ENCODE assay signal across 43 cellular contexts in genomic region chr1:153308540-153308939, GRCh38. TPM values are rescaled to one million over a fixed set of nuclear protein-coding genes. Genes with fewer than 3 reads are reported as not detected.
"Had no signal": no experiment of that assay in that cellular context is flagged by ENCODE, and none has a peak within 500 bp of the region (broad histone marks: within the 10 kb centered on the region; RNA-seq: fewer than 3 reads in every experiment).

No MANE protein-coding gene starts in this region.

- DNase-seq: activated effector memory CD4-positive, alpha-beta T cell treated with anti-CD3 and anti-CD28 coated beads, Interleukin-2, amount 50 U/mL, for 16 hours; activated effector memory CD4-positive, alpha-beta T cell treated with Interleukin-2 at 50 U/mL for 16 hours; activated gamma-delta T cell; activated gamma-delta T cell treated with Interleukin-2 at 50 U/mL for 16 hours; activated naive CD4-positive, alpha-beta T cell; activated naive CD4-positive, alpha-beta T cell treated with anti-CD3 and anti-CD28 coated beads for 36 hours; activated naive CD4-positive, alpha-beta T cell treated with anti-CD3 and anti-CD28 coated beads, Interleukin-2, amount 10 ng/mL, durations not matched to agents 7 days and 5 days; activated naive CD4-positive, alpha-beta T cell treated with anti-CD3 and anti-CD28 coated beads, Interleukin-2, amount 50 U/mL, for 16 hours; activated naive CD4-positive, alpha-beta T cell treated with Interleukin-2 at 50 U/mL for 16 hours; activated naive CD8-positive, alpha-beta T cell treated with anti-CD3 and anti-CD28 coated beads for 36 hours; activated naive CD8-positive, alpha-beta T cell treated with anti-CD3 and anti-CD28 coated beads, Interleukin-2, amount 10 ng/mL, durations not matched to agents 7 days and 5 days; activated naive CD8-positive, alpha-beta T cell treated with anti-CD3 and anti-CD28 coated beads, Interleukin-2, amount 50 U/mL, for 24 hours; activated T-cell treated with anti-CD3 and anti-CD28 coated beads for 4 hours; activated T-cell treated with anti-CD3 and anti-CD28 coated beads, Interleukin-2, amount 50 U/mL, for 1 hour; activated T-cell treated with anti-CD3 and anti-CD28 coated beads, Interleukin-2, amount 50 U/mL, for 24 hours; activated T-cell treated with anti-CD3 and anti-CD28 coated beads, Interleukin-2, amount 50 U/mL, for 4 hours; activated T-cell treated with anti-CD3 and anti-CD28 coated beads, Interleukin-2, amount 50 U/mL, for 48 hours; activated T-cell treated with anti-CD3 and anti-CD28 coated beads, Interleukin-2, amount 50 U/mL, for 72 hours; adrenal gland; amniotic stem cell; amygdala; anterior cingulate cortex; aorta; body of pancreas; brain microvascular endothelial cell; caudate nucleus; central memory CD4-positive, alpha-beta T cell; cerebellar nuclear complex had no signal

- H3K36me3 ChIP-seq: adrenal gland, ascending aorta, brain microvascular endothelial cell, breast epithelium, cardiac muscle cell had no signal

- H3K9me3 Mint-ChIP-seq: activated naive CD4-positive, alpha-beta T cell treated with anti-CD3 and anti-CD28 coated beads for 36 hours; activated naive CD4-positive, alpha-beta T cell treated with anti-CD3 and anti-CD28 coated beads, Interleukin-2, amount 10 ng/mL, durations not matched to agents 7 days and 5 days; activated naive CD4-positive, alpha-beta T cell treated with anti-CD3 and anti-CD28 coated beads, Interleukin-2, amount 50 U/mL, for 24 hours; activated naive CD4-positive, alpha-beta T cell treated with anti-CD3 and anti-CD28 coated beads, Interleukin-2, amount 50 U/mL, for 72 hours; activated naive CD8-positive, alpha-beta T cell treated with anti-CD3 and anti-CD28 coated beads for 36 hours; activated naive CD8-positive, alpha-beta T cell treated with anti-CD3 and anti-CD28 coated beads, Interleukin-2, amount 10 ng/mL, durations not matched to agents 7 days and 5 days; activated naive CD8-positive, alpha-beta T cell treated with anti-CD3 and anti-CD28 coated beads, Interleukin-2, amount 50 U/mL, for 24 hours; activated T-cell treated with anti-CD3 and anti-CD28 coated beads, Interleukin-2, amount 50 U/mL, for 24 hours; activated T-cell treated with anti-CD3 and anti-CD28 coated beads, Interleukin-2, amount 50 U/mL, for 4 hours; activated T-cell treated with anti-CD3 and anti-CD28 coated beads, Interleukin-2, amount 50 U/mL, for 72 hours; activated T-helper 1 cell treated with anti-CD3 and anti-CD28 coated beads, Interleukin-12 subunit alpha, Interleukin-12 subunit beta, Interleukin-2, Interleukin-4 antibody, amounts not matched to agents 30 ng/mL and 10 ng/mL and 1 ng/mL, durations not matched to agents 14 hours and 24 hours and 36 hours; activated T-helper 17 cell treated with anti-CD3 and anti-CD28 coated beads, Interleukin-2, amount 50 U/mL, for 72 hours; activated T-helper 2 cell treated with anti-CD3 and anti-CD28 coated beads, Interferon-gamma antibody, Interleukin-2, Interleukin-4, amounts not matched to agents 10 μg/mL and 5 μg/mL and 100 μg/mL, durations not matched to agents 14 hours and 24 hours and 36 hours; central memory CD8-positive, alpha-beta T cell had no signal

- H3K4me3 ChIP-seq: adrenal gland, ascending aorta, body of pancreas, breast epithelium, cardiac muscle cell had no signal

- H3K27ac ChIP-seq: adrenal gland, ascending aorta, body of pancreas, brain microvascular endothelial cell, breast epithelium, cardiac muscle cell had no signal

- H3K27ac Mint-ChIP-seq: activated naive CD4-positive, alpha-beta T cell treated with anti-CD3 and anti-CD28 coated beads for 36 hours; activated naive CD4-positive, alpha-beta T cell treated with anti-CD3 and anti-CD28 coated beads, Interleukin-2, amount 10 ng/mL, durations not matched to agents 7 days and 5 days; activated naive CD4-positive, alpha-beta T cell treated with anti-CD3 and anti-CD28 coated beads, Interleukin-2, amount 50 U/mL, for 24 hours; activated naive CD8-positive, alpha-beta T cell; activated naive CD8-positive, alpha-beta T cell treated with anti-CD3 and anti-CD28 coated beads for 36 hours; activated naive CD8-positive, alpha-beta T cell treated with anti-CD3 and anti-CD28 coated beads, Interleukin-2, amount 10 ng/mL, durations not matched to agents 7 days and 5 days; activated naive CD8-positive, alpha-beta T cell treated with anti-CD3 and anti-CD28 coated beads, Interleukin-2, amount 50 U/mL, for 24 hours; activated T-cell treated with anti-CD3 and anti-CD28 coated beads, Interleukin-2, amount 50 U/mL, for 24 hours; activated T-cell treated with anti-CD3 and anti-CD28 coated beads, Interleukin-2, amount 50 U/mL, for 72 hours; activated T-helper 1 cell treated with anti-CD3 and anti-CD28 coated beads, Interleukin-12 subunit alpha, Interleukin-12 subunit beta, Interleukin-2, Interleukin-4 antibody, amounts not matched to agents 30 ng/mL and 10 ng/mL and 1 ng/mL, durations not matched to agents 14 hours and 24 hours and 36 hours; activated T-helper 17 cell treated with anti-CD3 and anti-CD28 coated beads, Interleukin-2, amount 50 U/mL, for 72 hours; activated T-helper 2 cell treated with anti-CD3 and anti-CD28 coated beads, Interferon-gamma antibody, Interleukin-2, Interleukin-4, amounts not matched to agents 10 μg/mL and 5 μg/mL and 100 μg/mL, durations not matched to agents 14 hours and 24 hours and 36 hours; brain had no signal

- H3K4me3 Mint-ChIP-seq: activated naive CD4-positive, alpha-beta T cell treated with anti-CD3 and anti-CD28 coated beads for 36 hours; activated naive CD4-positive, alpha-beta T cell treated with anti-CD3 and anti-CD28 coated beads, Interleukin-2, amount 10 ng/mL, durations not matched to agents 7 days and 5 days; activated naive CD4-positive, alpha-beta T cell treated with anti-CD3 and anti-CD28 coated beads, Interleukin-2, amount 50 U/mL, for 24 hours; activated naive CD8-positive, alpha-beta T cell; activated naive CD8-positive, alpha-beta T cell treated with anti-CD3 and anti-CD28 coated beads for 36 hours; activated naive CD8-positive, alpha-beta T cell treated with anti-CD3 and anti-CD28 coated beads, Interleukin-2, amount 10 ng/mL, durations not matched to agents 7 days and 5 days; activated naive CD8-positive, alpha-beta T cell treated with anti-CD3 and anti-CD28 coated beads, Interleukin-2, amount 50 U/mL, for 24 hours; activated T-cell treated with anti-CD3 and anti-CD28 coated beads, Interleukin-2, amount 50 U/mL, for 24 hours; activated T-cell treated with anti-CD3 and anti-CD28 coated beads, Interleukin-2, amount 50 U/mL, for 4 hours; activated T-cell treated with anti-CD3 and anti-CD28 coated beads, Interleukin-2, amount 50 U/mL, for 72 hours; activated T-helper 1 cell treated with anti-CD3 and anti-CD28 coated beads, Interleukin-12 subunit alpha, Interleukin-12 subunit beta, Interleukin-2, Interleukin-4 antibody, amounts not matched to agents 30 ng/mL and 10 ng/mL and 1 ng/mL, durations not matched to agents 14 hours and 24 hours and 36 hours; activated T-helper 17 cell treated with anti-CD3 and anti-CD28 coated beads, Interleukin-2, amount 50 U/mL, for 72 hours; brain; central memory CD8-positive, alpha-beta T cell had no signal

- H3K4me1 ChIP-seq: adrenal gland, ascending aorta, body of pancreas, breast epithelium had no signal

- H3K4me1 Mint-ChIP-seq: activated naive CD4-positive, alpha-beta T cell treated with anti-CD3 and anti-CD28 coated beads, Interleukin-2, amount 10 ng/mL, durations not matched to agents 7 days and 5 days; activated naive CD4-positive, alpha-beta T cell treated with anti-CD3 and anti-CD28 coated beads, Interleukin-2, amount 50 U/mL, for 24 hours; activated naive CD8-positive, alpha-beta T cell treated with anti-CD3 and anti-CD28 coated beads for 36 hours; activated naive CD8-positive, alpha-beta T cell treated with anti-CD3 and anti-CD28 coated beads, Interleukin-2, amount 10 ng/mL, durations not matched to agents 7 days and 5 days; activated naive CD8-positive, alpha-beta T cell treated with anti-CD3 and anti-CD28 coated beads, Interleukin-2, amount 50 U/mL, for 24 hours; activated T-helper 17 cell treated with anti-CD3 and anti-CD28 coated beads, Interleukin-2, amount 50 U/mL, for 72 hours; brain; central memory CD8-positive, alpha-beta T cell had no signal

- H3K9me3 ChIP-seq: adrenal gland, ascending aorta, body of pancreas, breast epithelium had no signal

- H3K27me3 ChIP-seq: ascending aorta, body of pancreas, brain microvascular endothelial cell, breast epithelium had no signal

- H3K27me3 Mint-ChIP-seq: activated naive CD8-positive, alpha-beta T cell treated with anti-CD3 and anti-CD28 coated beads for 36 hours had no signal

- ATAC-seq: activated naive CD4-positive, alpha-beta T cell treated with anti-CD3 and anti-CD28 coated beads, Interleukin-2, amount 50 U/mL, for 72 hours; activated naive CD8-positive, alpha-beta T cell treated with anti-CD3 and anti-CD28 coated beads, Interleukin-2, amount 50 U/mL, for 24 hours; activated T-cell treated with anti-CD3 and anti-CD28 coated beads, Interleukin-2, amount 50 U/mL, for 4 hours; activated T-cell treated with anti-CD3 and anti-CD28 coated beads, Interleukin-2, amount 50 U/mL, for 72 hours; activated T-helper 17 cell treated with anti-CD3 and anti-CD28 coated beads, Interleukin-2, amount 50 U/mL, for 72 hours; body of pancreas had no signal

- H3K36me3 Mint-ChIP-seq: activated naive CD4-positive, alpha-beta T cell treated with anti-CD3 and anti-CD28 coated beads, Interleukin-2, amount 10 ng/mL, durations not matched to agents 7 days and 5 days; activated naive CD4-positive, alpha-beta T cell treated with anti-CD3 and anti-CD28 coated beads, Interleukin-2, amount 50 U/mL, for 24 hours; activated naive CD4-positive, alpha-beta T cell treated with anti-CD3 and anti-CD28 coated beads, Interleukin-2, amount 50 U/mL, for 72 hours; activated naive CD8-positive, alpha-beta T cell; activated naive CD8-positive, alpha-beta T cell treated with anti-CD3 and anti-CD28 coated beads for 36 hours; activated naive CD8-positive, alpha-beta T cell treated with anti-CD3 and anti-CD28 coated beads, Interleukin-2, amount 10 ng/mL, durations not matched to agents 7 days and 5 days; brain had no signal

RNA-seq across cellular contexts. Expression of gene PGLYRP3, which starts 4.2 kb away (rescaled TPM):
- total RNA-seq: activated naive CD4-positive, alpha-beta T cell treated with anti-CD3 and anti-CD28 coated beads for 36 hours; activated naive CD4-positive, alpha-beta T cell treated with anti-CD3 and anti-CD28 coated beads, Interleukin-2, amount 50 U/mL, for 72 hours; activated naive CD8-positive, alpha-beta T cell treated with anti-CD3 and anti-CD28 coated beads for 36 hours; activated naive CD8-positive, alpha-beta T cell treated with anti-CD3 and anti-CD28 coated beads, Interleukin-2, amount 10 ng/mL, durations not matched to agents 7 days and 5 days; activated T-cell treated with anti-CD3 and anti-CD28 coated beads, Interleukin-2, amount 50 U/mL, for 4 hours; activated T-cell treated with anti-CD3 and anti-CD28 coated beads, Interleukin-2, amount 50 U/mL, for 72 hours; activated T-helper 1 cell treated with anti-CD3 and anti-CD28 coated beads, Interleukin-12 subunit alpha, Interleukin-12 subunit beta, Interleukin-2, Interleukin-4 antibody, amounts not matched to agents 30 ng/mL and 10 ng/mL and 1 ng/mL, durations not matched to agents 14 hours and 24 hours and 36 hours; activated T-helper 17 cell treated with anti-CD3 and anti-CD28 coated beads, Interleukin-2, amount 50 U/mL, for 72 hours; activated T-helper 2 cell treated with anti-CD3 and anti-CD28 coated beads, Interferon-gamma antibody, Interleukin-2, Interleukin-4, amounts not matched to agents 10 μg/mL and 5 μg/mL and 100 μg/mL, durations not matched to agents 14 hours and 24 hours and 36 hours; adrenal gland; aorta; ascending aorta; astrocyte; body of pancreas; breast epithelium; cardiac muscle cell; cardiac septum had no signal
- polyA plus RNA-seq: adipose tissue, adrenal gland, aorta, cardiac muscle cell had no signal

RNA-seq across cellular contexts. Expression of gene PGLYRP4, which starts 40.1 kb away (rescaled TPM):
- total RNA-seq: activated naive CD4-positive, alpha-beta T cell treated with anti-CD3 and anti-CD28 coated beads for 36 hours; activated naive CD4-positive, alpha-beta T cell treated with anti-CD3 and anti-CD28 coated beads, Interleukin-2, amount 50 U/mL, for 72 hours; activated naive CD8-positive, alpha-beta T cell treated with anti-CD3 and anti-CD28 coated beads for 36 hours; activated naive CD8-positive, alpha-beta T cell treated with anti-CD3 and anti-CD28 coated beads, Interleukin-2, amount 10 ng/mL, durations not matched to agents 7 days and 5 days; activated T-cell treated with anti-CD3 and anti-CD28 coated beads, Interleukin-2, amount 50 U/mL, for 4 hours; activated T-helper 1 cell treated with anti-CD3 and anti-CD28 coated beads, Interleukin-12 subunit alpha, Interleukin-12 subunit beta, Interleukin-2, Interleukin-4 antibody, amounts not matched to agents 30 ng/mL and 10 ng/mL and 1 ng/mL, durations not matched to agents 14 hours and 24 hours and 36 hours; activated T-helper 2 cell treated with anti-CD3 and anti-CD28 coated beads, Interferon-gamma antibody, Interleukin-2, Interleukin-4, amounts not matched to agents 10 μg/mL and 5 μg/mL and 100 μg/mL, durations not matched to agents 14 hours and 24 hours and 36 hours; adrenal gland; aorta; ascending aorta; astrocyte; body of pancreas; breast epithelium; bronchial epithelial cell; cardiac muscle cell; cardiac septum had no signal
- polyA plus RNA-seq: adipose tissue, adrenal gland, aorta had no signal

RNA-seq across cellular contexts. Expression of gene LORICRIN, which starts 49.1 kb away (rescaled TPM):
- total RNA-seq: activated naive CD4-positive, alpha-beta T cell treated with anti-CD3 and anti-CD28 coated beads for 36 hours; activated naive CD4-positive, alpha-beta T cell treated with anti-CD3 and anti-CD28 coated beads, Interleukin-2, amount 50 U/mL, for 72 hours; activated naive CD8-positive, alpha-beta T cell treated with anti-CD3 and anti-CD28 coated beads for 36 hours; activated naive CD8-positive, alpha-beta T cell treated with anti-CD3 and anti-CD28 coated beads, Interleukin-2, amount 10 ng/mL, durations not matched to agents 7 days and 5 days; activated T-cell treated with anti-CD3 and anti-CD28 coated beads, Interleukin-2, amount 50 U/mL, for 4 hours; activated T-helper 1 cell treated with anti-CD3 and anti-CD28 coated beads, Interleukin-12 subunit alpha, Interleukin-12 subunit beta, Interleukin-2, Interleukin-4 antibody, amounts not matched to agents 30 ng/mL and 10 ng/mL and 1 ng/mL, durations not matched to agents 14 hours and 24 hours and 36 hours; activated T-helper 17 cell treated with anti-CD3 and anti-CD28 coated beads, Interleukin-2, amount 50 U/mL, for 72 hours; activated T-helper 2 cell treated with anti-CD3 and anti-CD28 coated beads, Interferon-gamma antibody, Interleukin-2, Interleukin-4, amounts not matched to agents 10 μg/mL and 5 μg/mL and 100 μg/mL, durations not matched to agents 14 hours and 24 hours and 36 hours; adrenal gland; aorta; ascending aorta; astrocyte; body of pancreas; breast epithelium; bronchial epithelial cell; cardiac muscle cell; cardiac septum had no signal
- polyA plus RNA-seq: adipose tissue, adrenal gland, aorta, cardiac muscle cell had no signal

RNA-seq across cellular contexts. Expression of gene S100A9, which starts 49.1 kb away (rescaled TPM):
- total RNA-seq: activated naive CD8-positive, alpha-beta T cell treated with anti-CD3 and anti-CD28 coated beads for 36 hours; activated T-cell treated with anti-CD3 and anti-CD28 coated beads, Interleukin-2, amount 50 U/mL, for 72 hours; activated T-helper 1 cell treated with anti-CD3 and anti-CD28 coated beads, Interleukin-12 subunit alpha, Interleukin-12 subunit beta, Interleukin-2, Interleukin-4 antibody, amounts not matched to agents 30 ng/mL and 10 ng/mL and 1 ng/mL, durations not matched to agents 14 hours and 24 hours and 36 hours; activated T-helper 2 cell treated with anti-CD3 and anti-CD28 coated beads, Interferon-gamma antibody, Interleukin-2, Interleukin-4, amounts not matched to agents 10 μg/mL and 5 μg/mL and 100 μg/mL, durations not matched to agents 14 hours and 24 hours and 36 hours had no signal
- polyA plus RNA-seq: cardiac muscle cell had no signal
